Comparison of ENCODE assay signal across 1 cellular context in the genomic region with DNA sequence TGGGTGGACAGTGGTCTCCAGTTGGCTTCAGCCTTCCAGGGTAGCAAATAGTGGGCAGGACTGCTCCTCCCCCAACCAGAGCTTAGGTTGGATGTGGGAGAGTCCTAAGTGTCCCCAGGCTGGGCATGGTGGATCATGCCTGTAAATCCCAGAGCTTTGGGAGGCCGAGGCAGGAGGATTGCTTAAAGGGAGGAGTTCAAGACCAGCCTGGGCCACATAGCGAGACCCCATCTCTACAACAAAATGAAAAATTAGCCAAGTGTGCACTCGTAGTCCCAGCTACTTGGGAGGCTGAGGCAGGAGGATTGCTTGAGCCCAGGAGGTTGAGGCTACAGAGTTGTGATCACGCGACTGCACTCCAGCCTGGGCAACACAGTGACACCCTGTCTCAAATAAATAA.
TF ChIP-seq lines count a peak whose summit lies in the region.

No MANE protein-coding gene starts in this region.

TF ChIP-seq in K562, 482 proteins besides CTCF, POLR2A, EP300 and RAD21:
- TF ChIP-seq ZNF79 (CRISPR knock-in tag; IDR thresholded peaks at IDR 0.05; ENCODE audit: low read depth): no peak
- peak; percentile 56; the same call in 1 of the 2 replicates for TF ChIP-seq ZNF121 (CRISPR knock-in tag; conservative IDR thresholded peaks at IDR 0.05)
- TF ChIP-seq NFATC3 (IDR thresholded peaks at IDR 0.05): no peak
- TF ChIP-seq NEUROD1 (IDR thresholded peaks at IDR 0.05; ENCODE audit: borderline replicate concordance, low read depth, low read length, partially characterized antibody): no peak
